14 cellular contexts compared by ENCODE assay signal in the genomic region with DNA sequence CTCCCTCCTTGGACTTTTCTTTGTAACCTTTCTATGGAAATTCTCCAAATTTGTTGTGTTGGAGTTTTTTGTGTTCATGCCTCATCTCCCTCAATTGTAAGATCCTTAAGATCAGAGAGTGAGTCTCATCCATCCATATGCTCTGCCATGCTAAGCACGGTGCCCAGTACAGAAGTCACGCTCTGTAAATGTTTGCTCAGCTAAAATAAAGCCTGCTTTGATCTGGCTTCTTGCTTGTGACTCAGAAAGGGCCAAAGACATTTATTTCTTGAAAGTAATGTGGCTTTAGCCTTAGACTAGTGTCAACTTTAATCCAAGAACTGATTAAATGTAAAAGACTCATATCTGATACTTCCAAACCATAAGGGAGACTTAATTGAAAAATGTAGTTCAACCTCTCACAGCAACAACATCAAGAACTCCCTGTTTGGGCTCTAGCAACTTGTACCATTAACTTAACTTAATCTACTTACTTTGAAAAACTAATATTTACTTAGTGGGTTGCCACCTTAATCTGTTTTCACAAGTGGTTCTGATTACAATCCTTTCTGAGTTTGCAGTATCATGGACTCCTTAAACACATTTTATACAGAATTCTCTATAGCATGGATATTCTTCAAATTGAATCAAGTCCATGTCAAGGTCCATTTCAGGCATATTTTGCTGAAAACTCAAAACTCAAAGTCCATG.
"Had no signal": no experiment of that assay in that cellular context is flagged by ENCODE, and none has a peak within 500 bp of the region (broad histone marks: within the 10 kb centered on the region; RNA-seq: fewer than 3 reads in every experiment).

No MANE protein-coding gene starts in this region.

- H3K9me3 ChIP-seq: esophagus squamous epithelium, testis had no signal

- DNase-seq: activated CD4-positive, alpha-beta T cell treated with anti-CD3 and anti-CD28 coated beads for 48 hours; activated CD8-positive, alpha-beta T cell treated with anti-CD3 and anti-CD28 coated beads for 36 hours; activated effector memory CD4-positive, alpha-beta T cell treated with anti-CD3 and anti-CD28 coated beads, Interleukin-2, amount 50 U/mL, for 16 hours; activated T-cell treated with anti-CD3 and anti-CD28 coated beads, Interleukin-2, amount 50 U/mL, for 48 hours; amniotic stem cell; central memory CD4-positive, alpha-beta T cell; esophagus squamous epithelium; hypothalamus; kidney; stimulated activated CD4-positive, alpha-beta T cell treated with anti-CD3 and anti-CD28 coated beads, Interleukin-1b, Interleukin-23, amount 100 ng/mL, for 48 hours; stimulated activated naive CD8-positive, alpha-beta T cell treated with anti-CD3 and anti-CD28 coated beads, Interleukin-15, amount 100 ng/mL, for 72 hours; testis had no signal

- ATAC-seq: activated CD8-positive, alpha-beta T cell treated with anti-CD3 and anti-CD28 coated beads for 36 hours; stimulated activated naive CD8-positive, alpha-beta T cell treated with anti-CD3 and anti-CD28 coated beads, Interleukin-15, amount 100 ng/mL, for 72 hours; WTC11 had no signal

- H3K27me3 ChIP-seq: esophagus squamous epithelium, testis had no signal

- H3K27ac ChIP-seq: coronary artery, testis had no signal

- H3K4me3 ChIP-seq: coronary artery, esophagus squamous epithelium, testis had no signal
